In the genomic region with DNA sequence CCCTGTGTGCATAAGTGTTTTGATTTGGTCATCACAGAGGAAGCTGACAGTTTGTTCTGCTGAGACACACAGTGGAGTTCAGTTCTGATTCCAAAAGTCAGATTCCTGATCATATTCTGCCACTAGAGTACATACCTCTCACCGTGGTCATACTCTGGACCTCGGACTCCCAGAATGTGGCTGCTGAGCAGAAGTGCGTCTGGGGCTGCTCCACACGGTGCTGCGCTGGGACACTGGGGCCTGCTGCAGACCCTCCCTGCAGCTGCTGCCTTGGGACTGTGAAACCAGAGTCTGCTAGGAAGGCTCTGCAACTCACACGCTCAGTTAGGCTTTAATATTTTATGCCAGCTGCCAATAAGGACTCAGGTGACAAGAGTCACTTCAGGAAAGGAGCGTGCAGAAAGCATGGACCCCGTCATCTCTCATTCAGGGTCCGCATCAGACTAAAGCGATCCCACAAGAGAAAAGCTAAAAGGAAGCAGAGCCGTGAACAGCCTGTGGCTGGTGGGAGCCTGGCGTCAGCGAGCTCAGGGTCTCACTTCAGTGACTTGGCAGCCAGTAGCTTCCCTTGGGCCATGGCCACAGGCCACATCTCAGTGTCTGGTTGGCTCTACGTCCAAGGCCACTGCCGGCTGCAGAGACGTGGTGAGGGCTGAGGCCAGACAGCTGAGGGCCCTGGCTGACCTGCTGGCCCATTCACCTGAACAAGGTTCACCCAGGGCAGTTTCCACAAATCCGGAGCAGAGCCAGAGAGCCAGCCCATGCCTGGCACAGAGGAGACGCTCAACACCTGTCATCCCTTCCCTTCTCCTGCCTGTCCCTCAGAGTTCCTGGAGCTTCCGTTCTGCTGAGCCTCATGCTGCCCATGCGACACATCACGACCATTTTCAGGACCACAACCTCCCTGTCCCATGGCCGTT, we compare ENCODE assay signal across 1 cellular context.
TF ChIP-seq lines count a peak whose summit lies in the region.

No MANE protein-coding gene starts in this region.

TF ChIP-seq in HepG2, 621 proteins besides CTCF, POLR2A, EP300 and RAD21 (continued from another document and continues in another):
- TF ChIP-seq, protein P1, sequence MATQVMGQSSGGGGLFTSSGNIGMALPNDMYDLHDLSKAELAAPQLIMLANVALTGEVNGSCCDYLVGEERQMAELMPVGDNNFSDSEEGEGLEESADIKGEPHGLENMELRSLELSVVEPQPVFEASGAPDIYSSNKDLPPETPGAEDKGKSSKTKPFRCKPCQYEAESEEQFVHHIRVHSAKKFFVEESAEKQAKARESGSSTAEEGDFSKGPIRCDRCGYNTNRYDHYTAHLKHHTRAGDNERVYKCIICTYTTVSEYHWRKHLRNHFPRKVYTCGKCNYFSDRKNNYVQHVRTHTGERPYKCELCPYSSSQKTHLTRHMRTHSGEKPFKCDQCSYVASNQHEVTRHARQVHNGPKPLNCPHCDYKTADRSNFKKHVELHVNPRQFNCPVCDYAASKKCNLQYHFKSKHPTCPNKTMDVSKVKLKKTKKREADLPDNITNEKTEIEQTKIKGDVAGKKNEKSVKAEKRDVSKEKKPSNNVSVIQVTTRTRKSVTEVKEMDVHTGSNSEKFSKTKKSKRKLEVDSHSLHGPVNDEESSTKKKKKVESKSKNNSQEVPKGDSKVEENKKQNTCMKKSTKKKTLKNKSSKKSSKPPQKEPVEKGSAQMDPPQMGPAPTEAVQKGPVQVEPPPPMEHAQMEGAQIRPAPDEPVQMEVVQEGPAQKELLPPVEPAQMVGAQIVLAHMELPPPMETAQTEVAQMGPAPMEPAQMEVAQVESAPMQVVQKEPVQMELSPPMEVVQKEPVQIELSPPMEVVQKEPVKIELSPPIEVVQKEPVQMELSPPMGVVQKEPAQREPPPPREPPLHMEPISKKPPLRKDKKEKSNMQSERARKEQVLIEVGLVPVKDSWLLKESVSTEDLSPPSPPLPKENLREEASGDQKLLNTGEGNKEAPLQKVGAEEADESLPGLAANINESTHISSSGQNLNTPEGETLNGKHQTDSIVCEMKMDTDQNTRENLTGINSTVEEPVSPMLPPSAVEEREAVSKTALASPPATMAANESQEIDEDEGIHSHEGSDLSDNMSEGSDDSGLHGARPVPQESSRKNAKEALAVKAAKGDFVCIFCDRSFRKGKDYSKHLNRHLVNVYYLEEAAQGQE (IDR thresholded peaks at IDR 0.05; ENCODE audit: borderline replicate concordance in 1 of 2, low read depth in 1 of 2, low read length in 2 of 2), result no peak; a peak in 1 of 4 replicates
- TF ChIP-seq ZSCAN5A (CRISPR knock-in tag; IDR thresholded peaks at IDR 0.05; ENCODE audit: borderline replicate concordance) (no peak), ZSCAN20 (CRISPR knock-in tag; IDR thresholded peaks at IDR 0.05; ENCODE audit: borderline replicate concordance) (no peak), ATM (IDR thresholded peaks at IDR 0.05; ENCODE audit: borderline replicate concordance) (no peak), ZHX1 (CRISPR knock-in tag; IDR thresholded peaks at IDR 0.05; ENCODE audit: low read depth) (0 out of 2 replicates have a peak, but pooled peaks have one; percentile 39), FOXK2 (IDR thresholded peaks at IDR 0.05) (no peak), HDAC6 (IDR thresholded peaks at IDR 0.05; ENCODE audit: low read depth, low read length) (no peak), ELF3 (CRISPR knock-in tag; IDR thresholded peaks at IDR 0.05) (peak; percentile 74), TAF1 (CRISPR knock-in tag; IDR thresholded peaks at IDR 0.05) (peak; percentile 56), ZNF224 (CRISPR knock-in tag; IDR thresholded peaks at IDR 0.05) (peak; percentile 69; the same call in 1 of the 2 replicates), ZSCAN9 (CRISPR knock-in tag; IDR thresholded peaks at IDR 0.05; ENCODE audit: borderline replicate concordance) (peak; percentile 44; the same call in 1 of the 2 replicates), NBN (conservative IDR thresholded peaks at IDR 0.05) (no peak), AGO1 (IDR thresholded peaks at IDR 0.05; ENCODE audit: low read depth, low read length, poor library complexity, severe bottlenecking) (no peak), MIER3 (CRISPR knock-in tag; IDR thresholded peaks at IDR 0.05; ENCODE audit: borderline replicate concordance) (no peak; the same call in 1 of the 2 replicates), ZNF619 (CRISPR knock-in tag; IDR thresholded peaks at IDR 0.05) (no peak; the same call in 1 of the 2 replicates), SIX1 (CRISPR knock-in tag; IDR thresholded peaks at IDR 0.05; ENCODE audit: borderline replicate concordance) (peak; percentile 46; the same call in 1 of the 2 replicates), MAFK (conservative IDR thresholded peaks at IDR 0.05 in 1 of 2, IDR thresholded peaks at IDR 0.05 in 1 of 2; ENCODE audit: low read length in 2 of 2) (0 out of 4 replicates have a peak, but pooled peaks of 1 of the 2 experiments have one; percentile 8), DRAP1 (CRISPR knock-in tag; IDR thresholded peaks at IDR 0.05) (no peak; the same call in 1 of the 2 replicates), SMAD1 (CRISPR knock-in tag; IDR thresholded peaks at IDR 0.05; ENCODE audit: borderline replicate concordance, low read depth) (peak; percentile 82; the same call in 1 of the 2 replicates), KMT2B (CRISPR knock-in tag; IDR thresholded peaks at IDR 0.05) (peak; percentile 54; the same call in 1 of the 2 replicates), RBM39 (IDR thresholded peaks at IDR 0.05; ENCODE audit: low read depth, low read length, poor library complexity, severe bottlenecking) (no peak), BORCS8-MEF2B (CRISPR knock-in tag; IDR thresholded peaks at IDR 0.05) (peak; percentile 63), ZNF720 (CRISPR knock-in tag; IDR thresholded peaks at IDR 0.05) (no peak; the same call in 1 of the 2 replicates), AHDC1 (CRISPR knock-in tag; IDR thresholded peaks at IDR 0.05; ENCODE audit: borderline replicate concordance) (peak; percentile 45), HNRNPH1 (optimal IDR thresholded peaks at IDR 0.05; ENCODE audit: low read depth, low read length) (no peak), ZFP41 (CRISPR knock-in tag; IDR thresholded peaks at IDR 0.05; ENCODE audit: borderline replicate concordance) (no peak; the same call in 1 of the 2 replicates), ZNF563 (CRISPR knock-in tag; IDR thresholded peaks at IDR 0.05) (0 out of 2 replicates have a peak, but pooled peaks have one; percentile 43), FOXP1 (IDR thresholded peaks at IDR 0.05) (no peak), FOXP1 (CRISPR knock-in tag; IDR thresholded peaks at IDR 0.05) (peak; percentile 44; the same call in 1 of the 2 replicates), WIZ (CRISPR knock-in tag; IDR thresholded peaks at IDR 0.05) (peak; percentile 88), PCBP1 (IDR thresholded peaks at IDR 0.05; ENCODE audit: borderline replicate concordance, low read depth, low read length) (no peak), ZNF230 (CRISPR knock-in tag; IDR thresholded peaks at IDR 0.05) (no peak; the same call in 1 of the 2 replicates)
- TF ChIP-seq, protein P2, sequence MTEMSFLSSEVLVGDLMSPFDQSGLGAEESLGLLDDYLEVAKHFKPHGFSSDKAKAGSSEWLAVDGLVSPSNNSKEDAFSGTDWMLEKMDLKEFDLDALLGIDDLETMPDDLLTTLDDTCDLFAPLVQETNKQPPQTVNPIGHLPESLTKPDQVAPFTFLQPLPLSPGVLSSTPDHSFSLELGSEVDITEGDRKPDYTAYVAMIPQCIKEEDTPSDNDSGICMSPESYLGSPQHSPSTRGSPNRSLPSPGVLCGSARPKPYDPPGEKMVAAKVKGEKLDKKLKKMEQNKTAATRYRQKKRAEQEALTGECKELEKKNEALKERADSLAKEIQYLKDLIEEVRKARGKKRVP (CRISPR knock-in tag; IDR thresholded peaks at IDR 0.05), result no peak
- TF ChIP-seq, protein P3, sequence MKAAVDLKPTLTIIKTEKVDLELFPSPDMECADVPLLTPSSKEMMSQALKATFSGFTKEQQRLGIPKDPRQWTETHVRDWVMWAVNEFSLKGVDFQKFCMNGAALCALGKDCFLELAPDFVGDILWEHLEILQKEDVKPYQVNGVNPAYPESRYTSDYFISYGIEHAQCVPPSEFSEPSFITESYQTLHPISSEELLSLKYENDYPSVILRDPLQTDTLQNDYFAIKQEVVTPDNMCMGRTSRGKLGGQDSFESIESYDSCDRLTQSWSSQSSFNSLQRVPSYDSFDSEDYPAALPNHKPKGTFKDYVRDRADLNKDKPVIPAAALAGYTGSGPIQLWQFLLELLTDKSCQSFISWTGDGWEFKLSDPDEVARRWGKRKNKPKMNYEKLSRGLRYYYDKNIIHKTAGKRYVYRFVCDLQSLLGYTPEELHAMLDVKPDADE (CRISPR knock-in tag; IDR thresholded peaks at IDR 0.05), result no peak
- TF ChIP-seq, protein P4, sequence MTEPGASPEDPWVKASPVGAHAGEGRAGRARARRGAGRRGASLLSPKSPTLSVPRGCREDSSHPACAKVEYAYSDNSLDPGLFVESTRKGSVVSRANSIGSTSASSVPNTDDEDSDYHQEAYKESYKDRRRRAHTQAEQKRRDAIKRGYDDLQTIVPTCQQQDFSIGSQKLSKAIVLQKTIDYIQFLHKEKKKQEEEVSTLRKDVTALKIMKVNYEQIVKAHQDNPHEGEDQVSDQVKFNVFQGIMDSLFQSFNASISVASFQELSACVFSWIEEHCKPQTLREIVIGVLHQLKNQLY (CRISPR knock-in tag; IDR thresholded peaks at IDR 0.05), result peak; percentile 79; the same call in 1 of the 2 replicates
